In the genomic region with DNA sequence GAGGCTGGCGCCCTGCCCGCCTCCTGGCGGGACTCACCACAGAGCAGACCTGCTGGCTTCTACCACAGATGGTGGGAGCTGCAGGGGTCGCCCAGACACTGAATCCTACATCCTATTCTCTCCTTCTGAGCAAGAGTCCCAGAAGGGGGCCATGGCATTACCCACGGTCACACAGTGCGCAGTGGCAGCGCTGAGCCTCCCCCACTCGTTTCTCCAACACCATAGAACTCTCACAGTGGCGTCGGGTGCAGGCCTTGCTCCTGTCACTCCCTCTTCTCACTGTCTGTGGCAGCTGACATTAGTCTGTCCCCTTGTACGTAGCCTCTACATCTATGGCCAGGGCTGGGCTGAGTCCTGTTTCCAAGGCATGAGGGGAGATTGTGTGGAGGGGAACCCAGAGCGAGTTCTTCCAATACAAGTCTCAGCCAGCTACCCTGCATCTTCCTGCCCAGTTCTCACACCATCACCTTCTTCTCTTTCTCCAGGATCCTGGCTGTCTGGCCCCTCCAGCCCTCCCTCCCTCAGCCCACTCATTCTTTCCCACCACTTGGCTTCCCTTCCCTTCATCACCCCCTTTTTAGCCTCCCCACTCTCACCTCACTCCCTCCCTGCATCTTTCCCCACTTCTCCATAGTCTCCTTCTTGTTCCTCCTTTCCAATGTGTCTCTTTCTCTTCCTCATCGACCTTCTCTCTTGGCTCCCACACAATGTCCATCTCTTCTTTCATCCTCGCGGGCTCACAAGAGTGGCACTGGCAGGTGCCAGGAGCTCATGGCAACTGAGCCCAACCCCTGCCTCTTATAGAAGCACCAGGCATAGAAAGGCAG, we compare ENCODE assay signal across 1 cellular context.
TF ChIP-seq lines count a peak whose summit lies in the region.

No MANE protein-coding gene starts in this region.

TF ChIP-seq in K562, 482 proteins besides CTCF, POLR2A, EP300 and RAD21 (continued from another document):
- TF ChIP-seq, protein P1, sequence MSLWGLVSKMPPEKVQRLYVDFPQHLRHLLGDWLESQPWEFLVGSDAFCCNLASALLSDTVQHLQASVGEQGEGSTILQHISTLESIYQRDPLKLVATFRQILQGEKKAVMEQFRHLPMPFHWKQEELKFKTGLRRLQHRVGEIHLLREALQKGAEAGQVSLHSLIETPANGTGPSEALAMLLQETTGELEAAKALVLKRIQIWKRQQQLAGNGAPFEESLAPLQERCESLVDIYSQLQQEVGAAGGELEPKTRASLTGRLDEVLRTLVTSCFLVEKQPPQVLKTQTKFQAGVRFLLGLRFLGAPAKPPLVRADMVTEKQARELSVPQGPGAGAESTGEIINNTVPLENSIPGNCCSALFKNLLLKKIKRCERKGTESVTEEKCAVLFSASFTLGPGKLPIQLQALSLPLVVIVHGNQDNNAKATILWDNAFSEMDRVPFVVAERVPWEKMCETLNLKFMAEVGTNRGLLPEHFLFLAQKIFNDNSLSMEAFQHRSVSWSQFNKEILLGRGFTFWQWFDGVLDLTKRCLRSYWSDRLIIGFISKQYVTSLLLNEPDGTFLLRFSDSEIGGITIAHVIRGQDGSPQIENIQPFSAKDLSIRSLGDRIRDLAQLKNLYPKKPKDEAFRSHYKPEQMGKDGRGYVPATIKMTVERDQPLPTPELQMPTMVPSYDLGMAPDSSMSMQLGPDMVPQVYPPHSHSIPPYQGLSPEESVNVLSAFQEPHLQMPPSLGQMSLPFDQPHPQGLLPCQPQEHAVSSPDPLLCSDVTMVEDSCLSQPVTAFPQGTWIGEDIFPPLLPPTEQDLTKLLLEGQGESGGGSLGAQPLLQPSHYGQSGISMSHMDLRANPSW (CRISPR knock-in tag; IDR thresholded peaks at IDR 0.05), result no peak
- no peak for TF ChIP-seq NRF1 (conservative IDR thresholded peaks at IDR 0.05 in 1 of 2, IDR thresholded peaks at IDR 0.05 in 1 of 2)
- TF ChIP-seq, protein P2, sequence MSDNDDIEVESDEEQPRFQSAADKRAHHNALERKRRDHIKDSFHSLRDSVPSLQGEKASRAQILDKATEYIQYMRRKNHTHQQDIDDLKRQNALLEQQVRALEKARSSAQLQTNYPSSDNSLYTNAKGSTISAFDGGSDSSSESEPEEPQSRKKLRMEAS (CRISPR knock-in tag; IDR thresholded peaks at IDR 0.05), result no peak
- no peak for TF ChIP-seq FOXM1 (IDR thresholded peaks at IDR 0.05; ENCODE audit: low read depth)
- no peak for TF ChIP-seq FOXM1 (CRISPR knock-in tag; IDR thresholded peaks at IDR 0.05; ENCODE audit: low read depth)
- no peak for TF ChIP-seq MYNN (IDR thresholded peaks at IDR 0.05)
- TF ChIP-seq MYNN (CRISPR knock-in tag; IDR thresholded peaks at IDR 0.05), result no peak
- no peak for TF ChIP-seq ASH1L (IDR thresholded peaks at IDR 0.05; ENCODE audit: borderline replicate concordance, low read depth, partially characterized antibody)
- no peak for TF ChIP-seq PRMT5 (CRISPR knock-in tag; IDR thresholded peaks at IDR 0.05)
- TF ChIP-seq HLTF (IDR thresholded peaks at IDR 0.05), result no peak
- TF ChIP-seq, protein P3, sequence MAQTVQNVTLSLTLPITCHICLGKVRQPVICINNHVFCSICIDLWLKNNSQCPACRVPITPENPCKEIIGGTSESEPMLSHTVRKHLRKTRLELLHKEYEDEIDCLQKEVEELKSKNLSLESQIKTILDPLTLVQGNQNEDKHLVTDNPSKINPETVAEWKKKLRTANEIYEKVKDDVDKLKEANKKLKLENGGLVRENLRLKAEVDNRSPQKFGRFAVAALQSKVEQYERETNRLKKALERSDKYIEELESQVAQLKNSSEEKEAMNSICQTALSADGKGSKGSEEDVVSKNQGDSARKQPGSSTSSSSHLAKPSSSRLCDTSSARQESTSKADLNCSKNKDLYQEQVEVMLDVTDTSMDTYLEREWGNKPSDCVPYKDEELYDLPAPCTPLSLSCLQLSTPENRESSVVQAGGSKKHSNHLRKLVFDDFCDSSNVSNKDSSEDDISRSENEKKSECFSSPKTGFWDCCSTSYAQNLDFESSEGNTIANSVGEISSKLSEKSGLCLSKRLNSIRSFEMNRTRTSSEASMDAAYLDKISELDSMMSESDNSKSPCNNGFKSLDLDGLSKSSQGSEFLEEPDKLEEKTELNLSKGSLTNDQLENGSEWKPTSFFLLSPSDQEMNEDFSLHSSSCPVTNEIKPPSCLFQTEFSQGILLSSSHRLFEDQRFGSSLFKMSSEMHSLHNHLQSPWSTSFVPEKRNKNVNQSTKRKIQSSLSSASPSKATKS (CRISPR knock-in tag; IDR thresholded peaks at IDR 0.05), result no peak
- TF ChIP-seq PHF21A (IDR thresholded peaks at IDR 0.05; ENCODE audit: borderline replicate concordance, low read depth), result no peak
- TF ChIP-seq ZNF263 (CRISPR knock-in tag; IDR thresholded peaks at IDR 0.05; ENCODE audit: borderline replicate concordance), result no peak
- TF ChIP-seq RBM14 (IDR thresholded peaks at IDR 0.05; ENCODE audit: borderline replicate concordance, insufficient read depth, low read depth, low read length), result no peak
- TF ChIP-seq POLR2B (IDR thresholded peaks at IDR 0.05; ENCODE audit: low read depth, partially characterized antibody), result peak; percentile 83
- TF ChIP-seq ZBTB1 (CRISPR knock-in tag; IDR thresholded peaks at IDR 0.05; ENCODE audit: borderline replicate concordance, low read depth), result no peak
- no peak for TF ChIP-seq HDAC1 (IDR thresholded peaks at IDR 0.05)
- no peak for TF ChIP-seq NFE2 (IDR thresholded peaks at IDR 0.05; ENCODE audit: low read depth)
- TF ChIP-seq, protein P4, sequence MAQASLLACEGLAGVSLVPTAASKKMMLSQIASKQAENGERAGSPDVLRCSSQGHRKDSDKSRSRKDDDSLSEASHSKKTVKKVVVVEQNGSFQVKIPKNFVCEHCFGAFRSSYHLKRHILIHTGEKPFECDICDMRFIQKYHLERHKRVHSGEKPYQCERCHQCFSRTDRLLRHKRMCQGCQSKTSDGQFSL (CRISPR knock-in tag; IDR thresholded peaks at IDR 0.05), result no peak
- TF ChIP-seq, protein P4 (tag; IDR thresholded peaks at IDR 0.05), result no peak
- no peak for TF ChIP-seq ZNF445 (CRISPR knock-in tag; IDR thresholded peaks at IDR 0.05; ENCODE audit: low read depth)
- no peak for TF ChIP-seq U2AF1 (optimal IDR thresholded peaks at IDR 0.05; ENCODE audit: low read depth, low read length)
- TF ChIP-seq SMAD1 (IDR thresholded peaks at IDR 0.05; ENCODE audit: low read depth, low read length, partially characterized antibody), result no peak
- TF ChIP-seq SMARCE1 (IDR thresholded peaks at IDR 0.05), result no peak
- no peak for TF ChIP-seq SMARCA5 (IDR thresholded peaks at IDR 0.05)
- TF ChIP-seq PPARD (CRISPR knock-in tag; IDR thresholded peaks at IDR 0.05), result no peak
- TF ChIP-seq RFX7 (CRISPR knock-in tag; IDR thresholded peaks at IDR 0.05), result no peak
- TF ChIP-seq, protein P5, sequence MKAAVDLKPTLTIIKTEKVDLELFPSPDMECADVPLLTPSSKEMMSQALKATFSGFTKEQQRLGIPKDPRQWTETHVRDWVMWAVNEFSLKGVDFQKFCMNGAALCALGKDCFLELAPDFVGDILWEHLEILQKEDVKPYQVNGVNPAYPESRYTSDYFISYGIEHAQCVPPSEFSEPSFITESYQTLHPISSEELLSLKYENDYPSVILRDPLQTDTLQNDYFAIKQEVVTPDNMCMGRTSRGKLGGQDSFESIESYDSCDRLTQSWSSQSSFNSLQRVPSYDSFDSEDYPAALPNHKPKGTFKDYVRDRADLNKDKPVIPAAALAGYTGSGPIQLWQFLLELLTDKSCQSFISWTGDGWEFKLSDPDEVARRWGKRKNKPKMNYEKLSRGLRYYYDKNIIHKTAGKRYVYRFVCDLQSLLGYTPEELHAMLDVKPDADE (conservative IDR thresholded peaks at IDR 0.05; ENCODE audit: control insufficient read depth, low read depth, low read length), result no peak
- TF ChIP-seq MEF2A (IDR thresholded peaks at IDR 0.05; ENCODE audit: control insufficient read depth, low read depth, low read length), result no peak
- peak; percentile 79 for TF ChIP-seq SUPT5H (IDR thresholded peaks at IDR 0.05)
- TF ChIP-seq, protein P6, sequence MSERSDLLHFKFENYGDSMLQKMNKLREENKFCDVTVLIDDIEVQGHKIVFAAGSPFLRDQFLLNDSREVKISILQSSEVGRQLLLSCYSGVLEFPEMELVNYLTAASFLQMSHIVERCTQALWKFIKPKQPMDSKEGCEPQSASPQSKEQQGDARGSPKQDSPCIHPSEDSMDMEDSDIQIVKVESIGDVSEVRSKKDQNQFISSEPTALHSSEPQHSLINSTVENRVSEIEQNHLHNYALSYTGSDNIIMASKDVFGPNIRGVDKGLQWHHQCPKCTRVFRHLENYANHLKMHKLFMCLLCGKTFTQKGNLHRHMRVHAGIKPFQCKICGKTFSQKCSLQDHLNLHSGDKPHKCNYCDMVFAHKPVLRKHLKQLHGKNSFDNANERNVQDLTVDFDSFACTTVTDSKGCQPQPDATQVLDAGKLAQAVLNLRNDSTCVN (CRISPR knock-in tag; IDR thresholded peaks at IDR 0.05), result peak; percentile 94
- TF ChIP-seq, protein P7, sequence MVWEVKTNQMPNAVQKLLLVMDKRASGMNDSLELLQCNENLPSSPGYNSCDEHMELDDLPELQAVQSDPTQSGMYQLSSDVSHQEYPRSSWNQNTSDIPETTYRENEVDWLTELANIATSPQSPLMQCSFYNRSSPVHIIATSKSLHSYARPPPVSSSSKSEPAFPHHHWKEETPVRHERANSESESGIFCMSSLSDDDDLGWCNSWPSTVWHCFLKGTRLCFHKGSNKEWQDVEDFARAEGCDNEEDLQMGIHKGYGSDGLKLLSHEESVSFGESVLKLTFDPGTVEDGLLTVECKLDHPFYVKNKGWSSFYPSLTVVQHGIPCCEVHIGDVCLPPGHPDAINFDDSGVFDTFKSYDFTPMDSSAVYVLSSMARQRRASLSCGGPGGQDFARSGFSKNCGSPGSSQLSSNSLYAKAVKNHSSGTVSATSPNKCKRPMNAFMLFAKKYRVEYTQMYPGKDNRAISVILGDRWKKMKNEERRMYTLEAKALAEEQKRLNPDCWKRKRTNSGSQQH (CRISPR knock-in tag; IDR thresholded peaks at IDR 0.05), result peak; percentile 96
- no peak for TF ChIP-seq SRSF9 (IDR thresholded peaks at IDR 0.05; ENCODE audit: borderline replicate concordance, low read depth, low read length)
- no peak for TF ChIP-seq MYC (IDR thresholded peaks at IDR 0.05; ENCODE audit: low read depth, low read length)
- no peak for TF ChIP-seq MYC (CRISPR knock-in tag; IDR thresholded peaks at IDR 0.05; ENCODE audit: borderline replicate concordance, low read depth)
- no peak for TF ChIP-seq FOSL1 (tag; conservative IDR thresholded peaks at IDR 0.05)
- TF ChIP-seq, protein P8, sequence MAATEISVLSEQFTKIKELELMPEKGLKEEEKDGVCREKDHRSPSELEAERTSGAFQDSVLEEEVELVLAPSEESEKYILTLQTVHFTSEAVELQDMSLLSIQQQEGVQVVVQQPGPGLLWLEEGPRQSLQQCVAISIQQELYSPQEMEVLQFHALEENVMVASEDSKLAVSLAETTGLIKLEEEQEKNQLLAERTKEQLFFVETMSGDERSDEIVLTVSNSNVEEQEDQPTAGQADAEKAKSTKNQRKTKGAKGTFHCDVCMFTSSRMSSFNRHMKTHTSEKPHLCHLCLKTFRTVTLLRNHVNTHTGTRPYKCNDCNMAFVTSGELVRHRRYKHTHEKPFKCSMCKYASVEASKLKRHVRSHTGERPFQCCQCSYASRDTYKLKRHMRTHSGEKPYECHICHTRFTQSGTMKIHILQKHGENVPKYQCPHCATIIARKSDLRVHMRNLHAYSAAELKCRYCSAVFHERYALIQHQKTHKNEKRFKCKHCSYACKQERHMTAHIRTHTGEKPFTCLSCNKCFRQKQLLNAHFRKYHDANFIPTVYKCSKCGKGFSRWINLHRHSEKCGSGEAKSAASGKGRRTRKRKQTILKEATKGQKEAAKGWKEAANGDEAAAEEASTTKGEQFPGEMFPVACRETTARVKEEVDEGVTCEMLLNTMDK (IDR thresholded peaks at IDR 0.05; ENCODE audit: borderline replicate concordance, insufficient read depth, low read depth, low read length, poor library complexity, severe bottlenecking), result no peak
- no peak for TF ChIP-seq ZNF146 (CRISPR knock-in tag; IDR thresholded peaks at IDR 0.05; ENCODE audit: unreplicated experiment)
- TF ChIP-seq, protein P9, sequence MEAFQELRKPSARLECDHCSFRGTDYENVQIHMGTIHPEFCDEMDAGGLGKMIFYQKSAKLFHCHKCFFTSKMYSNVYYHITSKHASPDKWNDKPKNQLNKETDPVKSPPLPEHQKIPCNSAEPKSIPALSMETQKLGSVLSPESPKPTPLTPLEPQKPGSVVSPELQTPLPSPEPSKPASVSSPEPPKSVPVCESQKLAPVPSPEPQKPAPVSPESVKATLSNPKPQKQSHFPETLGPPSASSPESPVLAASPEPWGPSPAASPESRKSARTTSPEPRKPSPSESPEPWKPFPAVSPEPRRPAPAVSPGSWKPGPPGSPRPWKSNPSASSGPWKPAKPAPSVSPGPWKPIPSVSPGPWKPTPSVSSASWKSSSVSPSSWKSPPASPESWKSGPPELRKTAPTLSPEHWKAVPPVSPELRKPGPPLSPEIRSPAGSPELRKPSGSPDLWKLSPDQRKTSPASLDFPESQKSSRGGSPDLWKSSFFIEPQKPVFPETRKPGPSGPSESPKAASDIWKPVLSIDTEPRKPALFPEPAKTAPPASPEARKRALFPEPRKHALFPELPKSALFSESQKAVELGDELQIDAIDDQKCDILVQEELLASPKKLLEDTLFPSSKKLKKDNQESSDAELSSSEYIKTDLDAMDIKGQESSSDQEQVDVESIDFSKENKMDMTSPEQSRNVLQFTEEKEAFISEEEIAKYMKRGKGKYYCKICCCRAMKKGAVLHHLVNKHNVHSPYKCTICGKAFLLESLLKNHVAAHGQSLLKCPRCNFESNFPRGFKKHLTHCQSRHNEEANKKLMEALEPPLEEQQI (IDR thresholded peaks at IDR 0.05), result no peak
- TF ChIP-seq FUS (optimal IDR thresholded peaks at IDR 0.05; ENCODE audit: low read depth, low read length), result no peak
- TF ChIP-seq SIN3B (IDR thresholded peaks at IDR 0.05; ENCODE audit: low read depth), result no peak
- no peak for TF ChIP-seq MTA1 (IDR thresholded peaks at IDR 0.05; ENCODE audit: borderline replicate concordance)
- TF ChIP-seq, protein P10, sequence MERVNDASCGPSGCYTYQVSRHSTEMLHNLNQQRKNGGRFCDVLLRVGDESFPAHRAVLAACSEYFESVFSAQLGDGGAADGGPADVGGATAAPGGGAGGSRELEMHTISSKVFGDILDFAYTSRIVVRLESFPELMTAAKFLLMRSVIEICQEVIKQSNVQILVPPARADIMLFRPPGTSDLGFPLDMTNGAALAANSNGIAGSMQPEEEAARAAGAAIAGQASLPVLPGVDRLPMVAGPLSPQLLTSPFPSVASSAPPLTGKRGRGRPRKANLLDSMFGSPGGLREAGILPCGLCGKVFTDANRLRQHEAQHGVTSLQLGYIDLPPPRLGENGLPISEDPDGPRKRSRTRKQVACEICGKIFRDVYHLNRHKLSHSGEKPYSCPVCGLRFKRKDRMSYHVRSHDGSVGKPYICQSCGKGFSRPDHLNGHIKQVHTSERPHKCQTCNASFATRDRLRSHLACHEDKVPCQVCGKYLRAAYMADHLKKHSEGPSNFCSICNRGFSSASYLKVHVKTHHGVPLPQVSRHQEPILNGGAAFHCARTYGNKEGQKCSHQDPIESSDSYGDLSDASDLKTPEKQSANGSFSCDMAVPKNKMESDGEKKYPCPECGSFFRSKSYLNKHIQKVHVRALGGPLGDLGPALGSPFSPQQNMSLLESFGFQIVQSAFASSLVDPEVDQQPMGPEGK (CRISPR knock-in tag; IDR thresholded peaks at IDR 0.05; ENCODE audit: borderline replicate concordance), result no peak
- TF ChIP-seq SMAD4 (CRISPR knock-in tag; conservative IDR thresholded peaks at IDR 0.05), result no peak
- TF ChIP-seq EGR1 (conservative IDR thresholded peaks at IDR 0.05), result no peak
- TF ChIP-seq ELF4 (CRISPR knock-in tag; IDR thresholded peaks at IDR 0.05), result peak; percentile 87
- TF ChIP-seq TEAD4 (IDR thresholded peaks at IDR 0.05; ENCODE audit: low read length), result no peak
- no peak for TF ChIP-seq TEAD4 (CRISPR knock-in tag; IDR thresholded peaks at IDR 0.05; ENCODE audit: borderline replicate concordance)
- TF ChIP-seq FOXJ3 (CRISPR knock-in tag; IDR thresholded peaks at IDR 0.05), result no peak
